17 cellular contexts compared by ENCODE assay signal in the genomic region with DNA sequence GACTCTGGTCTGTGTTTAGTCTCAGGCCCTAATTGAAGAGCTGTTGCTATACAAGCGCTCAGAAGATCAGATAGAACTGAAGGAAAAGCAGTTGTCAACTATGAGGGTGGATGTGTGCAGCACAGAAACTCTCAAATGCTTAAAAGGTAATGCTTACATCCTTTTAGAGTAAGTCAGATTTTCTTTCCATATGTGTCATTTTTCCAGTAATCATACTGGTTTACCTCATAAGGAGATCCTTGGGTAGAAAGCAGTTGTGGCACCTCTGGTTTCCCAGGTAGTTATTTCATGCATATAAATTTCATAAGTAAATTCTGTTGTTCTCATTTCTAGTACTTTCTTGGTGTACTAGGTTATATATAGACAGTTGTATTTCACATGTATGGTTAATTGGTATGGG.
"Had no signal": no experiment of that assay in that cellular context is flagged by ENCODE, and none has a peak within 500 bp of the region (broad histone marks: within the 10 kb centered on the region; RNA-seq: fewer than 3 reads in every experiment).

No MANE protein-coding gene starts in this region.

- H3K27me3 ChIP-seq: body of pancreas, esophagus muscularis mucosa, right lobe of liver, stomach, upper lobe of right lung had no signal

- H3K4me1 Mint-ChIP-seq: mesothelial cell of epicardium had no signal

- H3K9me3 Mint-ChIP-seq: mesothelial cell of epicardium had no signal

- ATAC-seq: body of pancreas, left colon, lower lobe of right lung, right lobe of liver, upper lobe of right lung had no signal

- H3K27ac Mint-ChIP-seq: mesothelial cell of epicardium had no signal

- H3K4me1 ChIP-seq: body of pancreas, lower lobe of right lung, right lobe of liver, upper lobe of right lung had no signal

- H3K4me2 ChIP-seq: smooth muscle cell had no signal

- H3K9me3 ChIP-seq: body of pancreas, esophagus muscularis mucosa, lower lobe of right lung, right lobe of liver, stomach, thoracic aorta, upper lobe of right lung had no signal

- H3K4me3 Mint-ChIP-seq: mesothelial cell of epicardium had no signal

- DNase-seq: activated CD8-positive, alpha-beta memory T cell treated with anti-CD3 and anti-CD28 coated beads for 24 hours; activated naive CD4-positive, alpha-beta T cell; amniotic stem cell; body of pancreas; caudate nucleus; left colon; lower lobe of right lung; right lobe of liver; stimulated activated CD4-positive, alpha-beta T cell treated with anti-CD3 and anti-CD28 coated beads, Interleukin-4, amount 100 ng/mL, for 4 hours; stimulated activated CD8-positive, alpha-beta memory T cell treated with anti-CD3 and anti-CD28 coated beads, Interleukin-4, amount 100 ng/mL, for 48 hours; stomach; T-helper 9 cell; upper lobe of right lung had no signal

- H3K4me3 ChIP-seq: body of pancreas, esophagus muscularis mucosa, lower lobe of right lung, right lobe of liver, smooth muscle cell, stomach, thoracic aorta, upper lobe of right lung had no signal

- H3K27ac ChIP-seq: body of pancreas, esophagus muscularis mucosa, lower lobe of right lung, right lobe of liver, stomach, thoracic aorta, upper lobe of right lung had no signal
